In genomic region chr21:33308586-33309490, GRCh38 we compare ENCODE assay signal across 9 cellular contexts. TPM values are rescaled to one million over a fixed set of nuclear protein-coding genes. Genes with fewer than 3 reads are reported as not detected.
DNase-seq lines count a peak whose midpoint lies in the region; ATAC-seq and TF ChIP-seq lines count a peak whose summit lies in the region.
"Had no signal": no experiment of that assay in that cellular context is flagged by ENCODE, and none has a peak within 500 bp of the region (broad histone marks: within the 10 kb centered on the region; RNA-seq: fewer than 3 reads in every experiment).

No MANE protein-coding gene starts in this region.

- DNase-seq in CD1c-positive myeloid dendritic cell (ENCODE audit: extremely low spot score) (peak; percentile 64), NCI-H446 treated with DMSO at 0.1 percent for 48 hours (lab: John Stamatoyannopoulos, UW) (peak; percentile 7), fibroblast of villous mesenchyme (ENCODE audit: low read depth) (peak; percentile 79), mucosa of gallbladder (ENCODE audit: low spot score) (no peak), HuH-7.5 (ENCODE audit: low spot score) (no peak)
- DNase-seq in activated naive CD4-positive, alpha-beta T cell (lab: John Stamatoyannopoulos, UW): no peak
- DNase-seq: activated naive CD8-positive, alpha-beta T cell treated with anti-CD3 and anti-CD28 coated beads, Interleukin-2, amount 10 ng/mL, durations not matched to agents 7 days and 5 days had no signal

- no peak overlapping the region for H3K4me3 ChIP-seq in fibroblast of villous mesenchyme (ENCODE audit: low read depth, low read length)

- ATAC-seq in GM18909 (IDR thresholded peaks at IDR 0.05; ENCODE audit: poor library complexity, unreplicated experiment) (peak; percentile 92), HG03095 (IDR thresholded peaks at IDR 0.05; ENCODE audit: unreplicated experiment) (peak; percentile 88)

- peak; percentile 19 for TF ChIP-seq CTCF in fibroblast of villous mesenchyme (IDR thresholded peaks at IDR 0.05; ENCODE audit: insufficient read depth, low read depth, low read length)

RNA-seq across cellular contexts. Expression of gene IFNAR1, which starts 15.9 kb away (rescaled TPM):
- total RNA-seq in fibroblast of villous mesenchyme: 12.9 and 19.0 TPM in 2 replicates
- total RNA-seq in mucosa of gallbladder: 59.0 TPM

RNA-seq across cellular contexts. Expression of gene IL10RB, which starts 42.7 kb away (rescaled TPM):
- total RNA-seq in fibroblast of villous mesenchyme (34.5 and 60.9 TPM in 2 replicates), mucosa of gallbladder (31.2 TPM)

Comparison
In these comparisons a context has a peak if more than half of its experiments do, and no peak if none do; other contexts are left out.
1. DNase-seq: peak in CD1c-positive myeloid dendritic cell (single experiment), NCI-H446 treated with DMSO at 0.1 percent for 48 hours (single experiment) and fibroblast of villous mesenchyme (single experiment); none in mucosa of gallbladder (single experiment), HuH-7.5 (single experiment) and activated naive CD4-positive, alpha-beta T cell (0 of 4).